8 cellular contexts compared by ENCODE assay signal in genomic region chr14:76977793-76978730, GRCh38. TPM values are rescaled to one million over a fixed set of nuclear protein-coding genes. Genes with fewer than 3 reads are reported as not detected.
A peak's percentile ranks its signal among the peaks of the same experiment; 100 is the strongest.
DNase-seq lines count a peak whose midpoint lies in the region; ATAC-seq and TF ChIP-seq lines count a peak whose summit lies in the region.

No MANE protein-coding gene starts in this region.

- H3K9me3 ChIP-seq in gastroesophageal sphincter (peaks cover 0 to 5% (median 0%) of the 10 kb centered on the region in 3 donors), spleen (peaks cover 0 to 10% (median 0%) of the 10 kb centered on the region in 8 donors)

- ATAC-seq in GM21786 (IDR thresholded peaks at IDR 0.05; ENCODE audit: unreplicated experiment) = peak; percentile 95
- peak; percentile 69 for ATAC-seq in gastroesophageal sphincter

- TF ChIP-seq EP300 in gastroesophageal sphincter (IDR thresholded peaks at IDR 0.05) = no peak

- 76 to 78% methylated on average over 4 to 6 of the region's 15 CpGs for WGBS in gastroesophageal sphincter (ENCODE audit: low coverage in 1 of 2), 2 donors
- WGBS in spleen, 5 donors = 27 to 37% (median 31%) methylated on average over 15 of the region's 15 CpGs

- H3K27me3 ChIP-seq in gastroesophageal sphincter = no peaks in the 10 kb centered on the region
- H3K27me3 ChIP-seq in spleen (replicated peaks in 1 of 7) = no peaks in the 10 kb centered on the region

- H3K4me1 ChIP-seq in gastroesophageal sphincter = no peaks in the 10 kb centered on the region
- peaks cover 0 to 19% (median 13%) of the 10 kb centered on the region in 6 donors for H3K4me1 ChIP-seq in spleen

- TF ChIP-seq CTCF in gastroesophageal sphincter (IDR thresholded peaks at IDR 0.05) = no peak
- no peak for TF ChIP-seq CTCF in spleen (IDR thresholded peaks at IDR 0.05 in 8 of 11, conservative IDR thresholded peaks at IDR 0.05 in 3 of 11)

- TF ChIP-seq POLR2A in gastroesophageal sphincter (IDR thresholded peaks at IDR 0.05) (no peak), spleen (IDR thresholded peaks at IDR 0.05) (no peak)

- intact Hi-C loops in spleen (cut with DNase I; ENCODE audit: low total_unique reads) = no loop called here

- H3K27ac ChIP-seq in gastroesophageal sphincter = no peak overlapping the region
- H3K27ac ChIP-seq in spleen = peak overlapping the region in 4 of 8 donors; percentile 44 to 57 (median 47)

- DNase-seq in Daoy (ENCODE audit: low read depth) = peak; percentile 63
- peak; percentile 45 for DNase-seq in NCI-H1694 treated with DMSO at 0.1 percent for 48 hours (lab: John Stamatoyannopoulos, UW)
- peak; percentile 88 for DNase-seq in activated T-cell treated with anti-CD3 and anti-CD28 coated beads for 4 hours
- peak; percentile 91 for DNase-seq in spleen
- DNase-seq in NCI-H748 treated with DMSO at 0.1 percent for 48 hours (lab: John Stamatoyannopoulos, UW) = no peak
- DNase-seq in DMS53 (lab: John Stamatoyannopoulos, UW) = no peak

- H3K36me3 ChIP-seq in gastroesophageal sphincter = no peaks in the 10 kb centered on the region
- no peaks in the 10 kb centered on the region for H3K36me3 ChIP-seq in spleen

- no peak overlapping the region for H3K4me3 ChIP-seq in gastroesophageal sphincter
- peak overlapping the region in 1 of 8 donors; percentile 17 for H3K4me3 ChIP-seq in spleen

RNA-seq across cellular contexts. Expression of gene IRF2BPL, which starts 50.4 kb away (rescaled TPM):
- total RNA-seq in Daoy (2014; rRNA removed; shearing (Covaris generic)) = 28.6 and 31.5 TPM in 2 replicates
- total RNA-seq in gastroesophageal sphincter (10 to 100 TPM; 53.7 to 75.6 (median 59.9) TPM), spleen (10 to 100 TPM; 38.2 to 62.7 (median 47.7) TPM)
- 10 to 100 TPM in 1 of 3 donors, 1 to 10 TPM in 2; 4.1 to 15.8 (median 6.3) TPM for polyA plus RNA-seq in spleen

Comparison
In these comparisons a context has a peak if more than half of its experiments do, and no peak if none do; other contexts are left out.
1. DNase-seq: peak in Daoy (single experiment), NCI-H1694 treated with DMSO at 0.1 percent for 48 hours (single experiment), activated T-cell treated with anti-CD3 and anti-CD28 coated beads for 4 hours (single experiment) and spleen (single experiment); none in NCI-H748 treated with DMSO at 0.1 percent for 48 hours (single experiment) and DMS53 (single experiment).